Comparison of ENCODE assay signal across 9 cellular contexts in genomic region chr12:43338848-43339526, GRCh38.
DNase-seq lines count a peak whose midpoint lies in the region; ATAC-seq and TF ChIP-seq lines count a peak whose summit lies in the region.
"Had no signal": no experiment of that assay in that cellular context is flagged by ENCODE, and none has a peak within 500 bp of the region (broad histone marks: within the 10 kb centered on the region; RNA-seq: fewer than 3 reads in every experiment).

No MANE protein-coding gene starts in this region.

- no peaks in the 10 kb centered on the region for H3K9me3 ChIP-seq in PC-3 (ENCODE audit: low read length)
- H3K9me3 ChIP-seq: SJCRH30 had no signal

- H3F3A ChIP-seq in PC-3 (ENCODE audit: low read length, unreplicated experiment): peaks cover 5% of the 10 kb centered on the region

- no peaks in the 10 kb centered on the region for H3K27me3 Mint-ChIP-seq in progenitor cell of endocrine pancreas
- no peaks in the 10 kb centered on the region for H3K27me3 Mint-ChIP-seq in natural killer cell (ENCODE audit: low read depth in 2 of 2)

- H4K20me1 ChIP-seq in PC-3 (ENCODE audit: low read length): no peaks in the 10 kb centered on the region

- CTCF ChIA-PET in PC-3 (lab: Charles Lee): interaction anchor here (0.6 to 1.4 kb wide), 4 partner anchors 57 to 870 kb away, joined by 3 to 4 read pairs (median 4); no protein-coding TSS in a partner anchor

- H3K4me1 Mint-ChIP-seq in progenitor cell of endocrine pancreas (ENCODE audit: low read depth) (peaks cover 19% of the 10 kb centered on the region), natural killer cell (no peaks in the 10 kb centered on the region)

- intact Hi-C loops in PC-3 (cut with micrococcal nuclease): loop anchor here (5.0 kb wide), 2 partner anchors 747 to 772 kb away; no protein-coding TSS in a partner anchor
- intact Hi-C loops in natural killer cell (cut with micrococcal nuclease): no loop called here

- no TSS peak for BruUV-seq in PC-3 (replicated peaks; lab: Mats Ljungman, UMichigan)

- no peaks in the 10 kb centered on the region for H3K9me2 ChIP-seq in PC-3 (replicated peaks; ENCODE audit: low read length)

- H3K4me3 Mint-ChIP-seq in progenitor cell of endocrine pancreas (ENCODE audit: low read depth) (no peak overlapping the region), natural killer cell (no peak overlapping the region)

- TF ChIP-seq CTCF in PC-3 (conservative IDR thresholded peaks at IDR 0.05; ENCODE audit: low read depth, low read length): peak; percentile 73
- peak; percentile 61 for TF ChIP-seq CTCF in fibroblast of mammary gland (conservative IDR thresholded peaks at IDR 0.05; ENCODE audit: control insufficient read depth, insufficient read depth, low read depth, low read length)
- TF ChIP-seq CTCF in progenitor cell of endocrine pancreas (IDR thresholded peaks at IDR 0.05; ENCODE audit: unreplicated experiment): peak; percentile 68
- no peak for TF ChIP-seq CTCF in natural killer cell (IDR thresholded peaks at IDR 0.05)

- peaks cover 3% of the 10 kb centered on the region for H3K9me3 Mint-ChIP-seq in progenitor cell of endocrine pancreas (ENCODE audit: low read depth)
- peaks cover 8% of the 10 kb centered on the region in 2 donors for H3K9me3 Mint-ChIP-seq in natural killer cell

- H3K9ac ChIP-seq in PC-3 (ENCODE audit: low read length): no peak overlapping the region

- H3K36me3 Mint-ChIP-seq in progenitor cell of endocrine pancreas (ENCODE audit: insufficient read depth) (no peaks in the 10 kb centered on the region), natural killer cell (no peaks in the 10 kb centered on the region)

- peak; percentile 59 for ATAC-seq in GM21390 (IDR thresholded peaks at IDR 0.05; ENCODE audit: unreplicated experiment)
- peak; percentile 36 for ATAC-seq in HG03520 (IDR thresholded peaks at IDR 0.05; ENCODE audit: unreplicated experiment)
- ATAC-seq in PC-3: peak; percentile 82
- ATAC-seq in natural killer cell: no peak

- no peaks in the 10 kb centered on the region for H3K36me3 ChIP-seq in PC-3 (ENCODE audit: low read depth, low read length)
- H3K36me3 ChIP-seq: SJCRH30 had no signal

- H3K4me1 ChIP-seq in PC-3 (ENCODE audit: insufficient read depth, low read length): peaks cover 25% of the 10 kb centered on the region
- H3K4me1 ChIP-seq: SJCRH30 had no signal

- peak overlapping the region; percentile 34 for H3K4me2 ChIP-seq in PC-3 (ENCODE audit: low read length)

- peak; percentile 78 for DNase-seq in DMS 273 (lab: John Stamatoyannopoulos, UW; ENCODE audit: unreplicated experiment)
- DNase-seq in PC-3: peak; percentile 70
- peak; percentile 82 for DNase-seq in fibroblast of mammary gland (ENCODE audit: low read depth)
- no peak for DNase-seq in progenitor cell of endocrine pancreas (ENCODE audit: low spot score, unreplicated experiment)
- no peak for DNase-seq in DMS114 treated with DMSO at 0.1 percent for 48 hours (lab: John Stamatoyannopoulos, UW; ENCODE audit: unreplicated experiment)
- no peak for DNase-seq in natural killer cell

- no peak overlapping the region for H3K27ac Mint-ChIP-seq in progenitor cell of endocrine pancreas
- H3K27ac Mint-ChIP-seq in natural killer cell: no peak overlapping the region

- H3K4me3 ChIP-seq in PC-3 (ENCODE audit: low read length) (no peak overlapping the region; the same call in 1 of the 2 replicates), fibroblast of mammary gland (ENCODE audit: control insufficient read depth, low read depth, low read length) (no peak overlapping the region)
- H3K4me3 ChIP-seq: SJCRH30 had no signal

- no peaks in the 10 kb centered on the region for H3K27me3 ChIP-seq in PC-3 (ENCODE audit: low read length)
- H3K27me3 ChIP-seq: SJCRH30 had no signal

- POLR2A ChIA-PET in PC-3 (lab: Charles Lee; ENCODE audit: unreplicated experiment): interaction anchor here (0.5 kb wide), 1 partner anchor 876 kb away, joined by 3 read pairs; no protein-coding TSS in a partner anchor

- H3K27ac ChIP-seq in PC-3 (ENCODE audit: low read length): peak overlapping the region; percentile 15; the same call in 1 of the 2 replicates
- H3K27ac ChIP-seq: SJCRH30 had no signal

- H2AFZ ChIP-seq in PC-3 (ENCODE audit: low read length): no peak overlapping the region

- H3K79me2 ChIP-seq in PC-3 (ENCODE audit: low read length): no peaks in the 10 kb centered on the region

Comparison
In these comparisons a context has a peak if more than half of its experiments do, and no peak if none do; other contexts are left out.
1. DNase-seq: peak in DMS 273 (single experiment), PC-3 (single experiment) and fibroblast of mammary gland (single experiment); none in progenitor cell of endocrine pancreas (single experiment), DMS114 treated with DMSO at 0.1 percent for 48 hours (single experiment) and natural killer cell (single experiment).
2. ATAC-seq: peak in GM21390 (single experiment), HG03520 (single experiment) and PC-3 (single experiment); none in natural killer cell (0 of 3).